ENCODE assay signal across 22 cellular contexts in the genomic region with DNA sequence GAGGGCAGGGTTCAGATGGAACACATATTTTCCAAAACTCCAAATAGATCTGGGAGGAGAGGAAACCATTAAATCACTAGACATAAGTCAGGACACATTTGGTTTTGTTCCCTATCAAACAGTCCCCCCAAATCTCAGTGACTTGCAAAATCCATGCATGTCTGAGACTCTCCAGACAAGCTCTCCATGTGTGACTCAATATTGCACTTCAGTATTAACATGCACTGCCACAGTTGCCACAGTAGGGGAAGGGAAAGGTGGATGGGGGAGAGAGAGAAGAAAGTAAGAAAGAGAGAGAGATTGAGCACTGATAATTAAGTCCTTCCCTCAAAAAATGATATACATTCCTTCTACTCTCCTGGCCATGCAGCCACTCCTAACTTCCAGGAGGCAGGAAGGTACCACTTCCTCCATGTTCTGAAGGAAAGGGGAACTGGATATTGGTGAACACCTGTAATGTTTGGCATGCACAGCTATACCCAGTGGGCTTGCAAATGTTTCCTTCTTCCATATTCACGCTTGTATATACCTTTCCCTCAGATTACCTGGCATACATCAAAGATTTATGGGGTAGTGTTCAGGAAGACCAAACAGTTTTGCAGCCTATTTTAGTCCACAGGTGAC.
DNase-seq lines count a peak whose midpoint lies in the region; ATAC-seq and TF ChIP-seq lines count a peak whose summit lies in the region.
"Had no signal": no experiment of that assay in that cellular context is flagged by ENCODE, and none has a peak within 500 bp of the region (broad histone marks: within the 10 kb centered on the region; RNA-seq: fewer than 3 reads in every experiment).

No MANE protein-coding gene starts in this region.

- H3F3A ChIP-seq in PC-9 (ENCODE audit: insufficient read depth, low read depth) = peaks cover 37% of the 10 kb centered on the region

- no peaks in the 10 kb centered on the region for H3K9me3 ChIP-seq in stomach smooth muscle (ENCODE audit: control insufficient read depth in 2 of 2, low read length in 2 of 2)
- no peaks in the 10 kb centered on the region for H3K9me3 ChIP-seq in PC-9 (ENCODE audit: insufficient read depth, low read depth)
- no peaks in the 10 kb centered on the region for H3K9me3 ChIP-seq in Caco-2
- H3K9me3 ChIP-seq: breast epithelium, spleen, tibial nerve had no signal

- peaks cover 22% of the 10 kb centered on the region for H3K4me1 ChIP-seq in stomach smooth muscle (ENCODE audit: control insufficient read depth, insufficient read depth, low read length)
- H3K4me1 ChIP-seq in PC-9 (replicated peaks; ENCODE audit: insufficient read depth) = peaks cover 55% of the 10 kb centered on the region
- H3K4me1 ChIP-seq in Caco-2 = peaks cover 96% of the 10 kb centered on the region
- H3K4me1 ChIP-seq: breast epithelium had no signal

- no peak overlapping the region for H2AFZ ChIP-seq in PC-9

- H3K79me2 ChIP-seq in PC-9 (ENCODE audit: low read depth) = no peaks in the 10 kb centered on the region

- no peak for ATAC-seq in T-cell (replicated peaks in 1 of 4)

- peak overlapping the region; percentile 5 for H3K4me3 Mint-ChIP-seq in activated CD4-positive, alpha-beta T cell treated with anti-CD3 and anti-CD28 coated beads, Interleukin-2, amount 10 ng/mL, durations not matched to agents 24 days and 14 days
- H3K4me3 Mint-ChIP-seq in T-cell = peak overlapping the region in 1 of 3 donors; percentile 10
- peak overlapping the region in 3 of 5 donors; percentile 44 to 76 (median 60) for H3K4me3 Mint-ChIP-seq in immature natural killer cell
- no peak overlapping the region for H3K4me3 Mint-ChIP-seq in Caco-2 (ENCODE audit: unreplicated experiment)
- H3K4me3 Mint-ChIP-seq: activated CD4-positive, alpha-beta memory T cell treated with anti-CD3 and anti-CD28 coated beads, Interleukin-2, amount 10 ng/mL, durations not matched to agents 7 days and 5 days; activated T-cell treated with anti-CD3 and anti-CD28 coated beads, Interleukin-2, amount 50 U/mL, for 24 hours; B cell; H9 had no signal

- H3K36me3 ChIP-seq in stomach smooth muscle (ENCODE audit: control insufficient read depth in 2 of 2, insufficient read depth in 2 of 2, low read length in 2 of 2) (no peaks in the 10 kb centered on the region), PC-9 (ENCODE audit: low read depth) (no peaks in the 10 kb centered on the region), Caco-2 (ENCODE audit: control insufficient read depth, insufficient read depth, low read length) (no peaks in the 10 kb centered on the region)
- H3K36me3 ChIP-seq: breast epithelium, spleen, tibial nerve had no signal

- H3K9me3 Mint-ChIP-seq in activated CD4-positive, alpha-beta T cell treated with anti-CD3 and anti-CD28 coated beads, Interleukin-2, amount 10 ng/mL, durations not matched to agents 24 days and 14 days = no peaks in the 10 kb centered on the region
- H3K9me3 Mint-ChIP-seq in T-cell (no peaks in the 10 kb centered on the region), immature natural killer cell (no peaks in the 10 kb centered on the region), Caco-2 (ENCODE audit: unreplicated experiment) (no peaks in the 10 kb centered on the region)
- H3K9me3 Mint-ChIP-seq: activated CD4-positive, alpha-beta memory T cell treated with anti-CD3 and anti-CD28 coated beads, Interleukin-2, amount 10 ng/mL, durations not matched to agents 7 days and 5 days; activated T-cell treated with anti-CD3 and anti-CD28 coated beads, Interleukin-2, amount 50 U/mL, for 24 hours; H9 had no signal

- POLR2A ChIA-PET in T-cell (lab: Charles Lee) (no interaction called here), PC-9 (lab: Charles Lee; ENCODE audit: unreplicated experiment) (interaction anchor here (0.6 kb wide), 1 partner anchor 23 kb away, joined by 7 read pairs; no protein-coding TSS in a partner anchor), Caco-2 (lab: Charles Lee) (no interaction called here)

- no TSS peak for BruUV-seq in PC-9 (replicated peaks; lab: Mats Ljungman, UMichigan)
- BruUV-seq in Caco-2 (replicated peaks; lab: Mats Ljungman, UMichigan) = no TSS peak

- CTCF ChIA-PET in T-cell (lab: Charles Lee) (no interaction called here), PC-9 (lab: Charles Lee) (no interaction called here), Caco-2 (lab: Charles Lee) (no interaction called here)

- H3K27me3 ChIP-seq in stomach smooth muscle (ENCODE audit: control insufficient read depth in 1 of 2, insufficient read depth in 2 of 2, low read length in 2 of 2) = no peaks in the 10 kb centered on the region
- H3K27me3 ChIP-seq in PC-9 (ENCODE audit: insufficient read depth, low read depth) = no peaks in the 10 kb centered on the region
- no peaks in the 10 kb centered on the region for H3K27me3 ChIP-seq in Caco-2 (replicated peaks; ENCODE audit: control insufficient read depth, insufficient read depth, low read length)
- H3K27me3 ChIP-seq: breast epithelium, spleen, tibial nerve had no signal

- H3K27ac ChIP-seq in stomach smooth muscle (ENCODE audit: low read length) = peak overlapping the region; percentile 46
- no peak overlapping the region for H3K27ac ChIP-seq in PC-9
- H3K27ac ChIP-seq: tibial nerve had no signal

- H3K27me3 Mint-ChIP-seq in activated CD4-positive, alpha-beta T cell treated with anti-CD3 and anti-CD28 coated beads, Interleukin-2, amount 10 ng/mL, durations not matched to agents 24 days and 14 days = no peaks in the 10 kb centered on the region
- H3K27me3 Mint-ChIP-seq in T-cell (no peaks in the 10 kb centered on the region), immature natural killer cell (ENCODE audit: low read depth in 3 of 3) (peaks cover 0 to 1% (median 0%) of the 10 kb centered on the region in 3 donors), Caco-2 (ENCODE audit: insufficient read depth, unreplicated experiment) (no peaks in the 10 kb centered on the region)
- H3K27me3 Mint-ChIP-seq: activated CD4-positive, alpha-beta memory T cell treated with anti-CD3 and anti-CD28 coated beads, Interleukin-2, amount 10 ng/mL, durations not matched to agents 7 days and 5 days; activated T-cell treated with anti-CD3 and anti-CD28 coated beads, Interleukin-2, amount 50 U/mL, for 24 hours; B cell had no signal

- no peak overlapping the region for H3K9ac ChIP-seq in stomach smooth muscle (ENCODE audit: low read length in 2 of 2)

- peaks cover 34% of the 10 kb centered on the region for H3K4me1 Mint-ChIP-seq in activated CD4-positive, alpha-beta T cell treated with anti-CD3 and anti-CD28 coated beads, Interleukin-2, amount 10 ng/mL, durations not matched to agents 24 days and 14 days
- H3K4me1 Mint-ChIP-seq in T-cell (peaks cover 69 to 73% (median 69%) of the 10 kb centered on the region in 3 donors), immature natural killer cell (peaks cover 46 to 58% of the 10 kb centered on the region in 2 donors), Caco-2 (ENCODE audit: low read depth, unreplicated experiment) (peaks cover 92% of the 10 kb centered on the region)

- H3K4me2 ChIP-seq in PC-9 = no peak overlapping the region

- no peak overlapping the region for H3K27ac Mint-ChIP-seq in activated CD4-positive, alpha-beta T cell treated with anti-CD3 and anti-CD28 coated beads, Interleukin-2, amount 10 ng/mL, durations not matched to agents 24 days and 14 days
- peak overlapping the region; percentile 93 to 95 for H3K27ac Mint-ChIP-seq in T-cell
- peak overlapping the region in 4 of 6 donors; percentile 49 to 87 (median 79) for H3K27ac Mint-ChIP-seq in immature natural killer cell
- H3K27ac Mint-ChIP-seq in Caco-2 (ENCODE audit: unreplicated experiment) = no peak overlapping the region
- H3K27ac Mint-ChIP-seq: B cell, H9 had no signal

- no peaks in the 10 kb centered on the region for H4K20me1 ChIP-seq in PC-9 (ENCODE audit: insufficient read depth)

- H3K9me2 ChIP-seq in PC-9 (ENCODE audit: insufficient read depth) = no peaks in the 10 kb centered on the region

- TF ChIP-seq CTCF in PC-9 (conservative IDR thresholded peaks at IDR 0.05) (no peak), Caco-2 (IDR thresholded peaks at IDR 0.05; ENCODE audit: insufficient read depth in 1 of 2, low read depth in 1 of 2, low read length in 1 of 2, severe bottlenecking in 1 of 2, unreplicated experiment in 1 of 2) (no peak)

- no peak for DNase-seq in activated CD4-positive, alpha-beta T cell treated with anti-CD3 and anti-CD28 coated beads, Interleukin-2, amount 10 ng/mL, durations not matched to agents 24 days and 14 days
- DNase-seq in activated CD4-positive, alpha-beta T cell treated with anti-CD3 and anti-CD28 coated beads, Interleukin-2, amount 50 U/mL, for 4 hours = no peak
- DNase-seq in T-cell (no peak), immature natural killer cell (no peak), PC-9 (no peak), NCI-H2227 (lab: John Stamatoyannopoulos, UW; ENCODE audit: unreplicated experiment) (no peak), Caco-2 (no peak)
- DNase-seq: 8988T; activated CD4-positive, alpha-beta memory T cell treated with anti-CD3 and anti-CD28 coated beads, Interleukin-2, amount 10 ng/mL, durations not matched to agents 7 days and 5 days; activated T-cell treated with anti-CD3 and anti-CD28 coated beads, Interleukin-2, amount 50 U/mL, for 24 hours; cortex of kidney; GF-D8; H9; NCI-H1436 treated with DMSO at 0.1 percent for 48 hours; NCI-H526 treated with DMSO at 0.1 percent for 48 hours; SHP77 treated with DMSO at 0.1 percent for 48 hours; spleen; T-helper 1 cell had no signal

- H3K36me3 Mint-ChIP-seq in activated CD4-positive, alpha-beta T cell treated with anti-CD3 and anti-CD28 coated beads, Interleukin-2, amount 10 ng/mL, durations not matched to agents 24 days and 14 days (ENCODE audit: low read depth) = peaks cover 5% of the 10 kb centered on the region
- H3K36me3 Mint-ChIP-seq in T-cell (peaks cover 9% of the 10 kb centered on the region), immature natural killer cell (peaks cover 0 to 10% (median 2%) of the 10 kb centered on the region in 3 donors), Caco-2 (ENCODE audit: insufficient read depth, unreplicated experiment) (peaks cover 9% of the 10 kb centered on the region)

- H3K4me3 ChIP-seq in stomach smooth muscle (ENCODE audit: low read length in 2 of 2) (peak overlapping the region in 1 of 2 donors; percentile 22), PC-9 (no peak overlapping the region), Caco-2 (ENCODE audit: low read depth, low read length) (no peak overlapping the region)
- H3K4me3 ChIP-seq: breast epithelium, spleen, tibial nerve had no signal

- intact Hi-C loops in activated CD4-positive, alpha-beta T cell treated with anti-CD3 and anti-CD28 coated beads, Interleukin-2, amount 10 ng/mL, durations not matched to agents 24 days and 14 days (cut with micrococcal nuclease) = loop anchor here (2.0 to 10.0 kb wide), 3 partner anchors 14 to 309 kb away; a partner anchor contains a TSS
- intact Hi-C loops in PC-9 (cut with micrococcal nuclease; ENCODE audit: unreplicated experiment) = no loop called here
- intact Hi-C loops in Caco-2 (cut with micrococcal nuclease; ENCODE audit: unreplicated experiment) = loop anchor here (10.0 kb wide), 1 partner anchor 172 kb away; no protein-coding TSS in a partner anchor

Comparison
In these comparisons a context has a peak if more than half of its experiments do, and no peak if none do; other contexts are left out.
1. H3K27ac Mint-ChIP-seq: peak in T-cell (2 of 2) and immature natural killer cell (4 of 6); none in activated CD4-positive, alpha-beta T cell treated with anti-CD3 and anti-CD28 coated beads, Interleukin-2, amount 10 ng/mL, durations not matched to agents 24 days and 14 days (single experiment) and Caco-2 (single experiment).